In genomic region chr15:65312400-65312916, GRCh38 we compare ENCODE assay signal across 1 cellular context.
TF ChIP-seq lines count a peak whose summit lies in the region.

No MANE protein-coding gene starts in this region.

TF ChIP-seq in HepG2, 621 proteins besides CTCF, POLR2A, EP300 and RAD21 (continued from another document and continues in another):
- 0 out of 2 replicates have a peak, but pooled peaks have one; percentile 6 for TF ChIP-seq TFE3 (CRISPR knock-in tag; IDR thresholded peaks at IDR 0.05)
- no peak for TF ChIP-seq ZBTB42 (CRISPR knock-in tag; IDR thresholded peaks at IDR 0.05)
- no peak for TF ChIP-seq NFKBIZ (CRISPR knock-in tag; IDR thresholded peaks at IDR 0.05)
- no peak for TF ChIP-seq ZBTB26 (CRISPR knock-in tag; IDR thresholded peaks at IDR 0.05; ENCODE audit: borderline replicate concordance)
- no peak for TF ChIP-seq CAMTA2 (CRISPR knock-in tag; IDR thresholded peaks at IDR 0.05; ENCODE audit: borderline replicate concordance)
- no peak for TF ChIP-seq ARHGAP35 (CRISPR knock-in tag; IDR thresholded peaks at IDR 0.05; ENCODE audit: borderline replicate concordance)
- TF ChIP-seq NFIB (CRISPR knock-in tag; IDR thresholded peaks at IDR 0.05; ENCODE audit: borderline replicate concordance): no peak
- TF ChIP-seq ZFAT (CRISPR knock-in tag; conservative IDR thresholded peaks at IDR 0.05): no peak
- TF ChIP-seq ZMYM4 (CRISPR knock-in tag; IDR thresholded peaks at IDR 0.05): peak; percentile 62
- no peak for TF ChIP-seq PLRG1 (conservative IDR thresholded peaks at IDR 0.05)
- TF ChIP-seq ARID4A (CRISPR knock-in tag; IDR thresholded peaks at IDR 0.05; ENCODE audit: borderline replicate concordance): peak; percentile 17; the same call in 1 of the 2 replicates
- TF ChIP-seq ZHX2 (IDR thresholded peaks at IDR 0.05; ENCODE audit: low read depth): no peak
- no peak for TF ChIP-seq ZHX2 (CRISPR knock-in tag; IDR thresholded peaks at IDR 0.05; ENCODE audit: borderline replicate concordance)
- TF ChIP-seq RXRB (CRISPR knock-in tag; IDR thresholded peaks at IDR 0.05; ENCODE audit: borderline replicate concordance): peak; percentile 94
- TF ChIP-seq ZEB1 (IDR thresholded peaks at IDR 0.05; ENCODE audit: insufficient replicate concordance, low read depth): no peak
- no peak for TF ChIP-seq YEATS4 (CRISPR knock-in tag; IDR thresholded peaks at IDR 0.05; ENCODE audit: borderline replicate concordance)
- peak; percentile 71; the same call in 1 of the 2 replicates for TF ChIP-seq ISL2 (CRISPR knock-in tag; IDR thresholded peaks at IDR 0.05)
- TF ChIP-seq ZNF574 (CRISPR knock-in tag; IDR thresholded peaks at IDR 0.05): no peak
- no peak for TF ChIP-seq KIAA2018 (CRISPR knock-in tag; IDR thresholded peaks at IDR 0.05; ENCODE audit: borderline replicate concordance)
- no peak for TF ChIP-seq ZNF430 (CRISPR knock-in tag; IDR thresholded peaks at IDR 0.05)
- TF ChIP-seq SMAD3 (CRISPR knock-in tag; IDR thresholded peaks at IDR 0.05): peak; percentile 60; the same call in 1 of the 2 replicates
- no peak for TF ChIP-seq ZNF510 (CRISPR knock-in tag; IDR thresholded peaks at IDR 0.05; ENCODE audit: low read depth)
- no peak for TF ChIP-seq ZNF180 (CRISPR knock-in tag; IDR thresholded peaks at IDR 0.05; ENCODE audit: borderline replicate concordance, low read depth)
- TF ChIP-seq PCBP1 (IDR thresholded peaks at IDR 0.05; ENCODE audit: borderline replicate concordance, low read depth, low read length): no peak
- TF ChIP-seq ATF1 (CRISPR knock-in tag; IDR thresholded peaks at IDR 0.05): no peak
- TF ChIP-seq MYC (CRISPR knock-in tag; IDR thresholded peaks at IDR 0.05; ENCODE audit: borderline replicate concordance): 0 out of 2 replicates have a peak, but pooled peaks have one; percentile 26
- TF ChIP-seq ZNF563 (CRISPR knock-in tag; IDR thresholded peaks at IDR 0.05): no peak
- TF ChIP-seq ZNF354B (CRISPR knock-in tag; IDR thresholded peaks at IDR 0.05): no peak
- TF ChIP-seq KAT8 (CRISPR knock-in tag; IDR thresholded peaks at IDR 0.05): no peak
- TF ChIP-seq TFDP2 (CRISPR knock-in tag; IDR thresholded peaks at IDR 0.05): no peak
- no peak for TF ChIP-seq ZNF20 (CRISPR knock-in tag; IDR thresholded peaks at IDR 0.05)
